ENCODE assay signal across 8 cellular contexts in the genomic region with DNA sequence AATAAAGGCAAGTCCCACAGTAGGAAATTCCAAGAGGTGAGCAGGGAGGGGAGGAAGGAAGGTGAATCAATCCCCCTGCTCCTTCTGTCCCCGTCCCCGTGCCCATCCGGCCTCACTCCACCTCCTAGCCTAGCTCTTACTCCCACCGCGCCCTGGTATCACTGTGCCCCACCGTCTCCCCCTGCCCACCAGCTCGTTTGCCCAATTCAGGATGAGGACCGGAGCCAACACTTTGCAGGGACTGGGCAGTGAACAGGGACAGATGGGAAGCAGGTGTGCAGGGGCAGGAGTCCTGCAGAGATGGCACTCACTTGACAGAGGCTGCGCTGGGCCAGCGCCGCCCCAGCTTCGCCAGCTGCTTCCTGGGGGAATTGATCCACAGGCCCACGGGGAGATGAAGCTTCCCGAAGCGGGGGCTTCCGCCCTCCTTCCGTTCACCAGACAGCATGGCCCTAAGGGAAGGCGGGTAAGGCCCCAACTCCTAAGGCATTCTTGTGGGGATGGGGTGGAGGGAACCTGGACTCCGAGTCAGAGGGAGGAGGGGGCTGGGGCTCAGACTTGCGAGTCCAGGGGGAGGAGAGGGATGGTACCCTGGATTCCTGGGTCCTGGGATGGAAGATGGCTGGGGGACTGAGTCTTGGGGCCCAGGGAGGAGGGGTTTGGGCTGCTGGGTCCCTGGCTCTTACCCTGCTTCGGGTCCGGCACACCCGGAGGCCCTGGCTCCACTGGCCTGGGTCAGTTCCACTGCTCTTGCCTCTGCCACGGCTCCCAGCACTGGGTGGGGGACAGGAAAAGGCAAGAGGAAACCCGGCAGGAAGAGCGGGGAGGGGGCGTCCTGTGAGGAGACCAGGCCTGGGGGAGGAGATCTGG. TPM values are rescaled to one million over a fixed set of nuclear protein-coding genes. Genes with fewer than 3 reads are reported as not detected.
A peak's percentile ranks its signal among the peaks of the same experiment; 100 is the strongest.
DNase-seq lines count a peak whose midpoint lies in the region; ATAC-seq and TF ChIP-seq lines count a peak whose summit lies in the region.

A gene with protein sequence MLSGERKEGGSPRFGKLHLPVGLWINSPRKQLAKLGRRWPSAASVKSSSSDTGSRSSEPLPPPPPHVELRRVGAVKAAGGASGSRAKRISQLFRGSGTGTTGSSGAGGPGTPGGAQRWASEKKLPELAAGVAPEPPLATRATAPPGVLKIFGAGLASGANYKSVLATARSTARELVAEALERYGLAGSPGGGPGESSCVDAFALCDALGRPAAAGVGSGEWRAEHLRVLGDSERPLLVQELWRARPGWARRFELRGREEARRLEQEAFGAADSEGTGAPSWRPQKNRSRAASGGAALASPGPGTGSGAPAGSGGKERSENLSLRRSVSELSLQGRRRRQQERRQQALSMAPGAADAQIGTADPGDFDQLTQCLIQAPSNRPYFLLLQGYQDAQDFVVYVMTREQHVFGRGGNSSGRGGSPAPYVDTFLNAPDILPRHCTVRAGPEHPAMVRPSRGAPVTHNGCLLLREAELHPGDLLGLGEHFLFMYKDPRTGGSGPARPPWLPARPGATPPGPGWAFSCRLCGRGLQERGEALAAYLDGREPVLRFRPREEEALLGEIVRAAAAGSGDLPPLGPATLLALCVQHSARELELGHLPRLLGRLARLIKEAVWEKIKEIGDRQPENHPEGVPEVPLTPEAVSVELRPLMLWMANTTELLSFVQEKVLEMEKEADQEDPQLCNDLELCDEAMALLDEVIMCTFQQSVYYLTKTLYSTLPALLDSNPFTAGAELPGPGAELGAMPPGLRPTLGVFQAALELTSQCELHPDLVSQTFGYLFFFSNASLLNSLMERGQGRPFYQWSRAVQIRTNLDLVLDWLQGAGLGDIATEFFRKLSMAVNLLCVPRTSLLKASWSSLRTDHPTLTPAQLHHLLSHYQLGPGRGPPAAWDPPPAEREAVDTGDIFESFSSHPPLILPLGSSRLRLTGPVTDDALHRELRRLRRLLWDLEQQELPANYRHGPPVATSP (minus strand): TSS at position 776 of the 870 bp plus-strand sequence. CDS start 328 bp downstream, at position 448.

- no peak for DNase-seq in CD8-positive, alpha-beta T cell
- DNase-seq in PC-9 (no peak), fibroblast of lung (ENCODE audit: low read depth in 2 of 2) (no peak), ovary (peak in 2 of 5 donors; percentile 43 to 51), NCI-H526 (lab: John Stamatoyannopoulos, UW) (no peak), Calu3 (no peak)
- no peak for DNase-seq in stimulated activated CD4-positive, alpha-beta T cell treated with anti-CD3 and anti-CD28 coated beads, Interleukin-12 subunit alpha, Interleukin-12 subunit beta, amount 100 ng/mL, for 4 hours

- H3K4me1 ChIP-seq in CD8-positive, alpha-beta T cell (ENCODE audit: insufficient read depth, low read length) = peaks cover 29% of the 10 kb centered on the region
- H3K4me1 ChIP-seq in PC-9 (replicated peaks; ENCODE audit: insufficient read depth) (no peaks in the 10 kb centered on the region; the same call in 1 of the 2 replicates), fibroblast of lung (ENCODE audit: control insufficient read depth, extremely low read depth, insufficient read depth, low read length) (no peaks in the 10 kb centered on the region), ovary (ENCODE audit: insufficient read depth) (no peaks in the 10 kb centered on the region)

- intact Hi-C loops in CD8-positive, alpha-beta T cell (cut with DNase I, micrococcal nuclease) = loop anchor here (2.0 kb wide), 4 partner anchors 19 to 387 kb away; a partner anchor contains a TSS
- intact Hi-C loops in PC-9 (cut with micrococcal nuclease; ENCODE audit: unreplicated experiment) = loop anchor here (2.0 to 5.0 kb wide), 3 partner anchors 13 to 103 kb away; a partner anchor contains a TSS
- intact Hi-C loops in ovary (cut with DNase I) = loop anchor here in 3 of 4 donors (2.0 to 5.0 kb wide), 3 partner anchors 63 to 93 kb away; a partner anchor contains a TSS
- intact Hi-C loops in Calu3 (cut with micrococcal nuclease; ENCODE audit: unreplicated experiment) = loop anchor here (5.0 kb wide), 1 partner anchor 63 kb away; no protein-coding TSS in a partner anchor

- peaks cover 2% of the 10 kb centered on the region for H3K27me3 ChIP-seq in CD8-positive, alpha-beta T cell (ENCODE audit: insufficient read depth, low read length)
- no peaks in the 10 kb centered on the region for H3K27me3 ChIP-seq in PC-9 (ENCODE audit: insufficient read depth, low read depth)
- peaks cover 5% of the 10 kb centered on the region for H3K27me3 ChIP-seq in fibroblast of lung (ENCODE audit: control insufficient read depth, insufficient read depth, low read length)
- no peaks in the 10 kb centered on the region for H3K27me3 ChIP-seq in ovary

- H3K36me3 Mint-ChIP-seq in CD8-positive, alpha-beta T cell = no peaks in the 10 kb centered on the region
- peaks cover 12% of the 10 kb centered on the region for H3K36me3 Mint-ChIP-seq in Calu3 (ENCODE audit: insufficient read depth, unreplicated experiment)

- no peak within 1 kb of the TSS for H3K9ac ChIP-seq in fibroblast of lung (ENCODE audit: insufficient read depth, low read length)

- 70 to 76% (median 71%) methylated on average over 27 of the region's 27 CpGs for WGBS in ovary, 3 donors

- no peak within 1 kb of the TSS for H3K27ac ChIP-seq in CD8-positive, alpha-beta T cell (ENCODE audit: low read depth, low read length)
- no peak within 1 kb of the TSS for H3K27ac ChIP-seq in PC-9
- no peak within 1 kb of the TSS for H3K27ac ChIP-seq in fibroblast of lung (ENCODE audit: insufficient read depth, low read length)
- peak within 1 kb of the TSS in 1 of 2 donors; percentile 35 for H3K27ac ChIP-seq in ovary

- TF ChIP-seq EP300 in ovary (IDR thresholded peaks at IDR 0.05) = no peak

- no peaks in the 10 kb centered on the region for H3K79me2 ChIP-seq in PC-9 (ENCODE audit: low read depth)
- H3K79me2 ChIP-seq in fibroblast of lung (ENCODE audit: control insufficient read depth, insufficient read depth, low read length) = no peaks in the 10 kb centered on the region

- CTCF ChIA-PET in CD8-positive, alpha-beta T cell (lab: Charles Lee) = interaction anchor here (1.1 to 2.2 kb wide), 7 partner anchors 8 to 75 kb away, joined by 3 to 10 read pairs (median 6); no protein-coding TSS in a partner anchor
- CTCF ChIA-PET in PC-9 (lab: Charles Lee) = interaction anchor here (1.2 kb wide), 1 partner anchor 48 kb away, joined by 3 read pairs; no protein-coding TSS in a partner anchor
- CTCF ChIA-PET in Calu3 (lab: Charles Lee) = interaction anchor here (0.6 to 2.3 kb wide), 8 partner anchors 19 to 574 kb away, joined by 3 to 15 read pairs (median 6); a partner anchor contains a TSS

- peak within 1 kb of the TSS; percentile 37 for H3K4me3 Mint-ChIP-seq in CD8-positive, alpha-beta T cell
- H3K4me3 Mint-ChIP-seq in Calu3 (ENCODE audit: low read depth, unreplicated experiment) = no peak within 1 kb of the TSS

- no peaks in the 10 kb centered on the region for H3K9me3 Mint-ChIP-seq in CD8-positive, alpha-beta T cell
- H3K9me3 Mint-ChIP-seq in Calu3 (ENCODE audit: low read depth, unreplicated experiment) = no peaks in the 10 kb centered on the region

- TF ChIP-seq CTCF in CD8-positive, alpha-beta T cell (IDR thresholded peaks at IDR 0.05) = no peak
- TF ChIP-seq CTCF in PC-9 (conservative IDR thresholded peaks at IDR 0.05) = no peak
- TF ChIP-seq CTCF in fibroblast of lung (conservative IDR thresholded peaks at IDR 0.05 in 1 of 2, IDR thresholded peaks at IDR 0.05 in 1 of 2; ENCODE audit: low read depth in 1 of 2, low read length in 2 of 2) = no peak
- TF ChIP-seq CTCF in ovary (IDR thresholded peaks at IDR 0.05) = no peak
- no peak for TF ChIP-seq CTCF in Calu3 (IDR thresholded peaks at IDR 0.05; ENCODE audit: unreplicated experiment)

- BruUV-seq in PC-9 (replicated peaks; lab: Mats Ljungman, UMichigan) (no TSS peak), Calu3 (replicated peaks; lab: Mats Ljungman, UMichigan) (no TSS peak)

- no peak for TF ChIP-seq POLR2A in ovary (IDR thresholded peaks at IDR 0.05)

- H3K4me1 Mint-ChIP-seq in CD8-positive, alpha-beta T cell (ENCODE audit: low read depth) = peaks cover 17% of the 10 kb centered on the region
- H3K4me1 Mint-ChIP-seq in Calu3 (ENCODE audit: low read depth, unreplicated experiment) = peaks cover 8% of the 10 kb centered on the region

- ATAC-seq in CD8-positive, alpha-beta T cell = no peak
- ATAC-seq in GM19452 (IDR thresholded peaks at IDR 0.05; ENCODE audit: unreplicated experiment) = no peak

- H3K4me2 ChIP-seq in PC-9 (peak within 1 kb of the TSS; percentile 80), fibroblast of lung (ENCODE audit: extremely low read depth, insufficient read depth, low read length) (peak within 1 kb of the TSS; percentile 54)

- H2AFZ ChIP-seq in PC-9 (peak within 1 kb of the TSS; percentile 85), fibroblast of lung (ENCODE audit: low read length) (no peak within 1 kb of the TSS)

- peaks cover 19% of the 10 kb centered on the region for H3F3A ChIP-seq in PC-9 (ENCODE audit: insufficient read depth, low read depth)

- H3K4me3 ChIP-seq in CD8-positive, alpha-beta T cell (ENCODE audit: low read depth, low read length) = peak within 1 kb of the TSS; percentile 52
- peak within 1 kb of the TSS; percentile 58; the same call in 1 of the 2 replicates for H3K4me3 ChIP-seq in PC-9
- H3K4me3 ChIP-seq in fibroblast of lung (replicated peaks in 1 of 4; ENCODE audit: control extremely low read depth in 1 of 4, insufficient read depth in 1 of 4, low read depth in 3 of 4, low read length in 4 of 4) = no peak within 1 kb of the TSS
- H3K4me3 ChIP-seq in ovary = peak within 1 kb of the TSS; percentile 44

- H3K27ac Mint-ChIP-seq in CD8-positive, alpha-beta T cell = no peak within 1 kb of the TSS
- H3K27ac Mint-ChIP-seq in Calu3 (ENCODE audit: unreplicated experiment) = no peak within 1 kb of the TSS

- H3K36me3 ChIP-seq in CD8-positive, alpha-beta T cell (ENCODE audit: insufficient read depth, low read length) = no peaks in the 10 kb centered on the region
- no peaks in the 10 kb centered on the region for H3K36me3 ChIP-seq in PC-9 (ENCODE audit: low read depth)
- no peaks in the 10 kb centered on the region for H3K36me3 ChIP-seq in fibroblast of lung (ENCODE audit: control insufficient read depth, insufficient read depth, low read length)
- no peaks in the 10 kb centered on the region for H3K36me3 ChIP-seq in ovary

- H4K20me1 ChIP-seq in PC-9 (ENCODE audit: insufficient read depth) = no peaks in the 10 kb centered on the region
- H4K20me1 ChIP-seq in fibroblast of lung (ENCODE audit: control insufficient read depth, extremely low read depth, insufficient read depth, low read length) = no peaks in the 10 kb centered on the region

- H3K9me3 ChIP-seq in CD8-positive, alpha-beta T cell (ENCODE audit: low read length) = no peaks in the 10 kb centered on the region
- H3K9me3 ChIP-seq in PC-9 (ENCODE audit: insufficient read depth, low read depth) (no peaks in the 10 kb centered on the region), fibroblast of lung (ENCODE audit: control insufficient read depth, insufficient read depth, low read depth, low read length) (no peaks in the 10 kb centered on the region), ovary (no peaks in the 10 kb centered on the region)

- no peaks in the 10 kb centered on the region for H3K9me2 ChIP-seq in PC-9 (ENCODE audit: insufficient read depth)

- POLR2A ChIA-PET in CD8-positive, alpha-beta T cell (lab: Charles Lee) = interaction anchor here (1.5 to 2.2 kb wide), 2 partner anchors 14 to 26 kb away, joined by 8 to 10 read pairs; no protein-coding TSS in a partner anchor
- POLR2A ChIA-PET in PC-9 (lab: Charles Lee; ENCODE audit: unreplicated experiment) = no interaction called here

- peaks cover 7% of the 10 kb centered on the region for H3K27me3 Mint-ChIP-seq in CD8-positive, alpha-beta T cell (ENCODE audit: low read depth)
- H3K27me3 Mint-ChIP-seq in Calu3 (ENCODE audit: unreplicated experiment) = peaks cover 23% of the 10 kb centered on the region

RNA-seq across cellular contexts. Expression of the gene that starts here (rescaled TPM):
- total RNA-seq in CD8-positive, alpha-beta T cell = 1 to 10 TPM in 1 of 2 experiments, under 1 TPM in 1; 0.64 to 1.1 TPM
- 1.3 and 1.4 TPM in 2 replicates for total RNA-seq in PC-9 (2021)
- total RNA-seq in fibroblast of lung = 0.99 and 1.5 TPM in 2 replicates
- polyA plus RNA-seq in fibroblast of lung = 1.2 and 1.6 TPM in 2 replicates
- polyA plus RNA-seq in fibroblast of lung (2012) = 1.3 and 1.5 TPM in 2 replicates
- 3.3 and 3.7 TPM in 2 replicates for polyA minus RNA-seq in fibroblast of lung (ENCODE audit: low replicate concordance)
- total RNA-seq in ovary = 10 to 100 TPM in 5 of 7 donors, 1 to 10 TPM in 2; 4.9 to 25.9 (median 14.2) TPM
- 10 to 100 TPM in 1 of 2 donors, 1 to 10 TPM in 1; 4.1 to 18.4 TPM for polyA plus RNA-seq in ovary
- 0.09 and 0.29 TPM in 2 replicates for total RNA-seq in Calu3 (2022)

Comparison
In these comparisons a context has a peak if more than half of its experiments do, and no peak if none do; other contexts are left out.
1. H3K4me3 ChIP-seq: peak in CD8-positive, alpha-beta T cell (single experiment), PC-9 (single experiment) and ovary (single experiment); none in fibroblast of lung (0 of 4).